ENCODE assay signal across 8 cellular contexts in the genomic region with DNA sequence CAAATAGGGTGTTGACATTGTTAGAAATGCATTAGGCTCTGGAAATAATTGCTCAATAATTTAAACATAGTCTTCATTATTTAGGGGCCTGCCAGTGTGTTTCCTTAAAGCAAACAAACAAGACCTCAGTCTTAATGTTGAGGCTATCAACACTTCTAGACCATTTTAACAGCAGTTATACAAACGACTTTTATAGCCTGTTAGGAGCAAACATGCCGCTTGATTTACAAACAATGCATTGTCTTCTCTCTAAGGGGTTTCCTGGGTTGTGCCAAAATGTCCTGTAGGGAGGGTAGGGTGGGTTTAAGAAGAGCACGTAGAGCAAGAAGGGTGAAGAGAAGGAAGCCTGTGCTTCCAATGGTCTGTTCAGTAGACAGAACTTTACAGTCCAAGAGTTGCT. TPM values are rescaled to one million over a fixed set of nuclear protein-coding genes. Genes with fewer than 3 reads are reported as not detected.
"Had no signal": no experiment of that assay in that cellular context is flagged by ENCODE, and none has a peak within 500 bp of the region (broad histone marks: within the 10 kb centered on the region; RNA-seq: fewer than 3 reads in every experiment).

No MANE protein-coding gene starts in this region.

- H3K27ac ChIP-seq: GM23248, HL-60 had no signal

- H3K4me1 ChIP-seq: HAP-1 had no signal

- H3K9me3 ChIP-seq: HAP-1 had no signal

- H3K36me3 ChIP-seq: HAP-1 had no signal

- H3K4me3 ChIP-seq: GM23248, HAP-1 had no signal

- H3K9ac ChIP-seq: GM23248 had no signal

- DNase-seq: GM23248, GOT3, H7, HFFc6 had no signal

RNA-seq across cellular contexts. Expression of a gene that starts 53.7 kb away (rescaled TPM):
- total RNA-seq: GM23248, HepG2, HFFc6 had no signal
- polyA plus RNA-seq: GM23248, IgD-negative memory B cell had no signal
